In genomic region chr15:40506964-40507571, GRCh38 we compare ENCODE assay signal across 8 cellular contexts. TPM values are rescaled to one million over a fixed set of nuclear protein-coding genes. Genes with fewer than 3 reads are reported as not detected.
DNase-seq lines count a peak whose midpoint lies in the region; ATAC-seq, FAIRE-seq and TF ChIP-seq lines count a peak whose summit lies in the region.

No MANE protein-coding gene starts in this region.

- intact Hi-C loops in cardiac septum (cut with DNase I) = loop anchor here (5.0 kb wide), 1 partner anchor 65 kb away; the partner anchor contains the start of gene BAHD1
- intact Hi-C loops in posterior cingulate gyrus (cut with DNase I) = loop anchor here (10.0 kb wide), 1 partner anchor 62 kb away; the partner anchor contains the start of gene BAHD1
- intact Hi-C loops in transverse colon (cut with DNase I; ENCODE audit: low total_unique reads) = no loop called here

- in situ Hi-C loops in transverse colon (cut with MboI; ENCODE audit: low pct_ligation_motif_present in 1 of 4, low pct_unique_long_range_greater_than_20kb in 1 of 4, low sequenced_read_pairs in 3 of 4) = no loop called here

- no peaks in the 10 kb centered on the region for H3K36me3 Mint-ChIP-seq in activated naive CD8-positive, alpha-beta T cell treated with anti-CD3 and anti-CD28 coated beads for 36 hours

- peaks cover 4 to 23% (median 14%) of the 10 kb centered on the region in 4 donors for H3K4me1 ChIP-seq in transverse colon

- DNase-seq in GM12891 (ENCODE audit: insufficient read length, low spot score) (peak; percentile 59), MG63 (peak; percentile 74), SW 1271 (lab: John Stamatoyannopoulos, UW) (peak; percentile 29 to 48), cardiac septum (ENCODE audit: low spot score) (peak; percentile 82), posterior cingulate gyrus (peak; percentile 44 to 95 (median 72)), transverse colon (peak; percentile 76)
- peak; percentile 77 for DNase-seq in activated naive CD8-positive, alpha-beta T cell treated with anti-CD3 and anti-CD28 coated beads for 36 hours

- no peak overlapping the region for H3K27ac ChIP-seq in transverse colon

- no peaks in the 10 kb centered on the region for H3K9me3 Mint-ChIP-seq in activated naive CD8-positive, alpha-beta T cell treated with anti-CD3 and anti-CD28 coated beads for 36 hours

- ATAC-seq in HG03342 (IDR thresholded peaks at IDR 0.05; ENCODE audit: unreplicated experiment) = no peak

- H3K27ac Mint-ChIP-seq in activated naive CD8-positive, alpha-beta T cell treated with anti-CD3 and anti-CD28 coated beads for 36 hours = no peak overlapping the region

- no peak for TF ChIP-seq EP300 in transverse colon (IDR thresholded peaks at IDR 0.05; ENCODE audit: low read depth)

- no peaks in the 10 kb centered on the region for H3K27me3 ChIP-seq in MG63
- H3K27me3 ChIP-seq in transverse colon = peaks cover 37% of the 10 kb centered on the region

- WGBS in transverse colon (ENCODE audit: low coverage in 1 of 2), 2 donors = 3% methylated on average over 30 of the region's 30 CpGs; no CpG with 5 or more reads in 1 of the 2 donors

- no peaks in the 10 kb centered on the region for H3K9me3 ChIP-seq in MG63
- H3K9me3 ChIP-seq in transverse colon = no peaks in the 10 kb centered on the region

- no peak for TF ChIP-seq POLR2A in GM12891 (IDR thresholded peaks at IDR 0.05; ENCODE audit: low read depth, low read length)
- TF ChIP-seq POLR2A in transverse colon (IDR thresholded peaks at IDR 0.05) = no peak

- H3K36me3 ChIP-seq in MG63 (no peaks in the 10 kb centered on the region), transverse colon (no peaks in the 10 kb centered on the region)

- H3K27me3 Mint-ChIP-seq in activated naive CD8-positive, alpha-beta T cell treated with anti-CD3 and anti-CD28 coated beads for 36 hours = peaks cover 85% of the 10 kb centered on the region

- peak; percentile 59 to 70 (median 65) for TF ChIP-seq CTCF in transverse colon (IDR thresholded peaks at IDR 0.05)

- peak overlapping the region; percentile 43 for H3K4me3 Mint-ChIP-seq in activated naive CD8-positive, alpha-beta T cell treated with anti-CD3 and anti-CD28 coated beads for 36 hours

- no peak for FAIRE-seq in GM12891 (lab: Jason Lieb, UNC)

- H3K4me1 Mint-ChIP-seq in activated naive CD8-positive, alpha-beta T cell treated with anti-CD3 and anti-CD28 coated beads for 36 hours = peaks cover 16% of the 10 kb centered on the region

- no peak overlapping the region for H3K4me3 ChIP-seq in MG63
- H3K4me3 ChIP-seq in transverse colon = peak overlapping the region in 3 of 4 donors; percentile 1 to 35 (median 25)

TF ChIP-seq in GM12891, 5 proteins besides CTCF, POLR2A, EP300 and RAD21:
- no peak for TF ChIP-seq POLR2AphosphoS5 (IDR thresholded peaks at IDR 0.05; ENCODE audit: low read depth, low read length)
- no peak for TF ChIP-seq PAX5 (IDR thresholded peaks at IDR 0.05; ENCODE audit: insufficient read depth, low read length, severe bottlenecking)
- TF ChIP-seq TAF1 (IDR thresholded peaks at IDR 0.05; ENCODE audit: low read depth, low read length) = no peak
- TF ChIP-seq POU2F2 (IDR thresholded peaks at IDR 0.05; ENCODE audit: low read depth, low read length) = no peak
- no peak for TF ChIP-seq SPI1 (IDR thresholded peaks at IDR 0.05; ENCODE audit: low read depth, low read length)

RNA-seq across cellular contexts. Expression of gene CHST14, which starts 36.3 kb away (rescaled TPM):
- polyA plus RNA-seq in GM12891 (2012; ENCODE audit: low read depth, missing spikeins) = 5.3 TPM
- total RNA-seq in MG63 (2014; rRNA removed; shearing (Covaris generic); ENCODE audit: low replicate concordance) = 12.4 and 12.5 TPM in 2 replicates
- total RNA-seq in activated naive CD8-positive, alpha-beta T cell treated with anti-CD3 and anti-CD28 coated beads for 36 hours = 1 to 10 TPM; 5.7 to 7.1 TPM
- total RNA-seq in cardiac septum (8.4 TPM), transverse colon (1 to 10 TPM in 3 of 4 donors, not detected in 1; 2.9 to 8.8 (median 4.1) TPM)

RNA-seq across cellular contexts. Expression of gene CCDC32, which starts 57.8 kb away (rescaled TPM):
- 35.4 TPM for polyA plus RNA-seq in GM12891 (2012; ENCODE audit: low read depth, missing spikeins)
- total RNA-seq in MG63 (2014; rRNA removed; shearing (Covaris generic); ENCODE audit: low replicate concordance) = 9.3 and 59.4 TPM in 2 replicates
- 10 to 100 TPM; 21.3 to 27.3 TPM for total RNA-seq in activated naive CD8-positive, alpha-beta T cell treated with anti-CD3 and anti-CD28 coated beads for 36 hours
- 21.3 TPM for total RNA-seq in cardiac septum
- total RNA-seq in transverse colon = 10 to 100 TPM; 31.0 to 53.1 (median 41.1) TPM
